Comparison of ENCODE assay signal across 9 cellular contexts in the genomic region with DNA sequence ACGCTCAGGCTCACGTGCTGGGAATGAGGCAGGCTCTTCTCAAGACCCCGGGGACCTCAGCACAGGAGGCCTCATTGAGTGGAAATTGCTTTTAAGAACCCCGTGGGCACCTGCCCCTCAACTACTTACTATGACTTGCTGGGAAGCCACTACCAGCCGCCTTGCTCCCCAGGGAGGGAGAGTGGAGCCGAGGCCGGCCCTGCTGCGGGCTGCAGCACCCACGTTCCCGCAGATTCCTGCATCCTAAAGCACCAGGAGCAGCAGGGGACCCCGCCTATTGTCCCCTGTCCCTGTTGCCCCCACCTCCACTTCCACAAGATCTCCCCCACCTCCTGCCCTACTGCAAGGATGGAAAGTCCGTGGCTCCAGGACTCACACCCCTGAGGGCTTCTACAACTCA.
"Had no signal": no experiment of that assay in that cellular context is flagged by ENCODE, and none has a peak within 500 bp of the region (broad histone marks: within the 10 kb centered on the region; RNA-seq: fewer than 3 reads in every experiment).

No MANE protein-coding gene starts in this region.

- H3K27ac Mint-ChIP-seq: GM23338, H9, HFFc6 had no signal

- H3K4me3 Mint-ChIP-seq: GM23338, H9, HFFc6 had no signal

- H3K27ac ChIP-seq: GM23248 had no signal

- H3K9me3 ChIP-seq: HAP-1 had no signal

- H3K36me3 ChIP-seq: HAP-1 had no signal

- H3K4me2 ChIP-seq: GM23338 had no signal

- H3K9ac ChIP-seq: GM23248 had no signal

- H2AFZ ChIP-seq: GM23248, GM23338 had no signal

- H3K4me3 ChIP-seq: GM23248, GM23338, HAP-1 had no signal

- DNase-seq: GM23248, GOT3, H7, H9, HCEC 1CT, HFFc6 had no signal

- H3K4me1 ChIP-seq: HAP-1 had no signal

- ATAC-seq: GM23338, HCT116 had no signal
